1 cellular context compared by ENCODE assay signal in genomic region chr20:53445276-53445675, GRCh38.
TF ChIP-seq lines count a peak whose summit lies in the region.

No MANE protein-coding gene starts in this region.

TF ChIP-seq in H1, 55 proteins besides CTCF, POLR2A, EP300 and RAD21:
- no peak for TF ChIP-seq GTF2F1 (IDR thresholded peaks at IDR 0.05; ENCODE audit: borderline replicate concordance, low read depth, low read length)
- no peak for TF ChIP-seq MAX (IDR thresholded peaks at IDR 0.05)
- TF ChIP-seq ZNF274 (IDR thresholded peaks at IDR 0.05; ENCODE audit: borderline replicate concordance, extremely low read depth, low read length) = no peak
- TF ChIP-seq NANOG (IDR thresholded peaks at IDR 0.05; ENCODE audit: insufficient read depth, low read depth, low read length, poor library complexity, severe bottlenecking) = no peak
- no peak for TF ChIP-seq SIX5 (IDR thresholded peaks at IDR 0.05; ENCODE audit: low read depth, low read length)
- TF ChIP-seq KDM1A (IDR thresholded peaks at IDR 0.05; ENCODE audit: borderline replicate concordance, low read length) = no peak
- TF ChIP-seq TCF12 (IDR thresholded peaks at IDR 0.05; ENCODE audit: low read depth, low read length) = no peak
- TF ChIP-seq E2F6 (IDR thresholded peaks at IDR 0.05) = no peak
- no peak for TF ChIP-seq SUZ12 (IDR thresholded peaks at IDR 0.05; ENCODE audit: low read length)
- TF ChIP-seq CREB1 (IDR thresholded peaks at IDR 0.05) = no peak
